ENCODE assay signal across 23 cellular contexts in genomic region chr12:5637698-5638097, GRCh38.
A peak's percentile ranks its signal among the peaks of the same experiment; 100 is the strongest.
DNase-seq lines count a peak whose midpoint lies in the region; ATAC-seq, FAIRE-seq and TF ChIP-seq lines count a peak whose summit lies in the region.
"Had no signal": no experiment of that assay in that cellular context is flagged by ENCODE, and none has a peak within 500 bp of the region (broad histone marks: within the 10 kb centered on the region; RNA-seq: fewer than 3 reads in every experiment).

No MANE protein-coding gene starts in this region.

- intact Hi-C loops in HepG2 (cut with micrococcal nuclease; ENCODE audit: unreplicated experiment), result no loop called here
- intact Hi-C loops in right lobe of liver (cut with DNase I), result no loop called here
- intact Hi-C loops in K562 (cut with micrococcal nuclease), result no loop called here
- intact Hi-C loops in kidney (cut with DNase I), result no loop called here

- H4K20me1 ChIP-seq in HepG2 (ENCODE audit: insufficient read depth, low read length) (no peaks in the 10 kb centered on the region), K562 (replicated peaks; ENCODE audit: control insufficient read depth, insufficient read depth, low read length) (no peaks in the 10 kb centered on the region)
- H4K20me1 ChIP-seq: BLaER1 treated with 17β-estradiol and CSF1 and Interleukin-3, amounts not matched to agents 10 nM and 100 nM had no signal

- H3K36me3 Mint-ChIP-seq in osteocyte (ENCODE audit: unreplicated experiment), result no peaks in the 10 kb centered on the region
- H3K36me3 Mint-ChIP-seq: CD8-positive, alpha-beta T cell had no signal

- H3K27me3 ChIP-seq in HepG2 (ENCODE audit: control insufficient read depth in 1 of 2, insufficient read depth in 2 of 2, low read length in 2 of 2) (peaks cover 0 to 13% of the 10 kb centered on the region in 2 experiments; a peak in 3 of 5 replicates), right lobe of liver (no peaks in the 10 kb centered on the region), K562 (ENCODE audit: control insufficient read depth in 2 of 2, insufficient read depth in 2 of 2, low read length in 2 of 2) (peaks cover 6 to 29% of the 10 kb centered on the region in 2 experiments; a peak in 4 of 5 replicates)
- H3K27me3 ChIP-seq: BLaER1 treated with 17β-estradiol and CSF1 and Interleukin-3, amounts not matched to agents 10 nM and 100 nM had no signal

- POLR2A ChIA-PET in HepG2 (lab: Yijun Ruan, JAX) (no interaction called here), K562 (lab: Yijun Ruan, JAX) (no interaction called here)

- H3K27me3 Mint-ChIP-seq in osteocyte (ENCODE audit: unreplicated experiment), result peaks cover 17% of the 10 kb centered on the region

- H3K4me2 ChIP-seq in HepG2 (ENCODE audit: low read depth, low read length) (no peak overlapping the region), K562 (ENCODE audit: insufficient read depth, low read length) (no peak overlapping the region)
- H3K4me2 ChIP-seq: BLaER1 treated with 17β-estradiol and CSF1 and Interleukin-3, amounts not matched to agents 10 nM and 100 nM had no signal

- H3K36me3 ChIP-seq in HepG2 (replicated peaks in 1 of 2; ENCODE audit: control insufficient read depth in 1 of 2, insufficient read depth in 2 of 2, low read length in 2 of 2), result no peaks in the 10 kb centered on the region
- no peaks in the 10 kb centered on the region for H3K36me3 ChIP-seq in right lobe of liver
- no peaks in the 10 kb centered on the region for H3K36me3 ChIP-seq in K562 (ENCODE audit: control insufficient read depth, insufficient read depth, low read length)
- H3K36me3 ChIP-seq in kidney (ENCODE audit: control insufficient read depth in 1 of 2, insufficient read depth in 2 of 2, low read length in 2 of 2), result no peaks in the 10 kb centered on the region
- H3K36me3 ChIP-seq: BLaER1 treated with 17β-estradiol and CSF1 and Interleukin-3, amounts not matched to agents 10 nM and 100 nM had no signal

- no peak for TF ChIP-seq EP300 in HepG2 (IDR thresholded peaks at IDR 0.05; ENCODE audit: low read depth in 2 of 2, low read length in 2 of 2)
- no peak for TF ChIP-seq EP300 in HepG2 (CRISPR knock-in tag; IDR thresholded peaks at IDR 0.05; ENCODE audit: borderline replicate concordance)
- no peak for TF ChIP-seq EP300 in Ishikawa (IDR thresholded peaks at IDR 0.05; ENCODE audit: borderline replicate concordance)
- no peak for TF ChIP-seq EP300 in K562 (IDR thresholded peaks at IDR 0.05; ENCODE audit: low read length)

- DNase-seq in HepG2 (ENCODE audit: low spot score) (no peak), right lobe of liver (no peak), K562 (ENCODE audit: extremely low read depth in 1 of 4, low spot score in 3 of 4) (no peak), osteocyte (ENCODE audit: extremely low spot score, unreplicated experiment) (peak; percentile 27), kidney (no peak), OCI-M1 (lab: John Stamatoyannopoulos, UW) (no peak), hypothalamus (lab: John Stamatoyannopoulos, UW) (no peak)
- DNase-seq: 8988T; AML-193; Caco-2; Calu3; CD4-positive, alpha-beta T cell; CD8-positive, alpha-beta T cell; GF-D8 had no signal

- H3K4me1 ChIP-seq in HepG2 (ENCODE audit: insufficient read depth, low read length), result no peaks in the 10 kb centered on the region
- no peaks in the 10 kb centered on the region for H3K4me1 ChIP-seq in right lobe of liver
- H3K4me1 ChIP-seq in K562 (replicated peaks in 1 of 2; ENCODE audit: control insufficient read depth in 2 of 2, insufficient read depth in 2 of 2, low read length in 2 of 2), result no peaks in the 10 kb centered on the region
- H3K4me1 ChIP-seq in kidney (ENCODE audit: control insufficient read depth in 1 of 2, insufficient read depth in 1 of 2, low read depth in 1 of 2, low read length in 2 of 2), result no peaks in the 10 kb centered on the region

- H3K9ac ChIP-seq in HepG2 (ENCODE audit: insufficient read depth, low read depth, low read length), result no peak overlapping the region
- no peak overlapping the region for H3K9ac ChIP-seq in K562 (ENCODE audit: insufficient read depth in 1 of 2, low read depth in 2 of 2, low read length in 2 of 2)
- H3K9ac ChIP-seq in kidney (ENCODE audit: low read length in 2 of 2), result no peak overlapping the region
- H3K9ac ChIP-seq: BLaER1 treated with 17β-estradiol and CSF1 and Interleukin-3, amounts not matched to agents 10 nM and 100 nM had no signal

- no peak overlapping the region for H3K27ac Mint-ChIP-seq in osteocyte (ENCODE audit: unreplicated experiment)
- H3K27ac Mint-ChIP-seq: B cell; CD4-positive, alpha-beta T cell; CD8-positive, alpha-beta T cell had no signal

- no peak overlapping the region for H3K4me3 Mint-ChIP-seq in osteocyte (ENCODE audit: unreplicated experiment)
- H3K4me3 Mint-ChIP-seq: B cell; CD4-positive, alpha-beta T cell; CD8-positive, alpha-beta T cell had no signal

- no peak for TF ChIP-seq CTCF in HepG2 (CRISPR knock-in tag; IDR thresholded peaks at IDR 0.05)
- no peak for TF ChIP-seq CTCF in right lobe of liver (IDR thresholded peaks at IDR 0.05)
- no peak for TF ChIP-seq CTCF in K562 (IDR thresholded peaks at IDR 0.05 in 2 of 3, conservative IDR thresholded peaks at IDR 0.05 in 1 of 3; ENCODE audit: insufficient read depth in 2 of 3, low read depth in 1 of 3, low read length in 3 of 3)
- TF ChIP-seq CTCF in osteocyte (IDR thresholded peaks at IDR 0.05), result no peak
- TF ChIP-seq CTCF in kidney (IDR thresholded peaks at IDR 0.05; ENCODE audit: borderline replicate concordance, extremely low read depth, insufficient read depth), result no peak

- CTCF ChIA-PET in HepG2 (lab: Yijun Ruan, JAX; ENCODE audit: low intra/inter-chr PET ratio, low total read pairs) (no interaction called here), K562 (lab: Yijun Ruan, JAX; ENCODE audit: low intra/inter-chr PET ratio) (no interaction called here)

- H3K4me3 ChIP-seq in HepG2 (replicated peaks in 1 of 3; ENCODE audit: insufficient read depth in 1 of 3, low read depth in 2 of 3, low read length in 3 of 3) (no peak overlapping the region), right lobe of liver (no peak overlapping the region), K562 (no peak overlapping the region), kidney (ENCODE audit: low read length in 2 of 2) (no peak overlapping the region)
- H3K4me3 ChIP-seq: BLaER1 treated with 17β-estradiol and CSF1 and Interleukin-3, amounts not matched to agents 10 nM and 100 nM had no signal

- BruUV-seq in HepG2 (replicated peaks; lab: Mats Ljungman, UMichigan) (no TSS peak), K562 (replicated peaks; lab: Mats Ljungman, UMichigan) (no TSS peak)

- H3K9me1 ChIP-seq in K562 (ENCODE audit: control insufficient read depth, insufficient read depth, low read length), result no peaks in the 10 kb centered on the region

- TF ChIP-seq POLR2A in HepG2 (IDR thresholded peaks at IDR 0.05; ENCODE audit: insufficient read depth in 1 of 2, low read depth in 2 of 2, low read length in 2 of 2) (no peak), right lobe of liver (IDR thresholded peaks at IDR 0.05) (no peak), K562 (conservative IDR thresholded peaks at IDR 0.05) (no peak)

- H3K4me1 Mint-ChIP-seq in osteocyte (ENCODE audit: unreplicated experiment), result no peaks in the 10 kb centered on the region
- H3K4me1 Mint-ChIP-seq: B cell had no signal

- H3K27ac ChIP-seq in HepG2 (ENCODE audit: extremely low read length, insufficient read depth, low read length) (no peak overlapping the region), right lobe of liver (no peak overlapping the region), K562 (ENCODE audit: extremely low read depth, low read depth, low read length) (no peak overlapping the region), kidney (ENCODE audit: low read depth in 2 of 2, low read length in 2 of 2) (no peak overlapping the region)
- H3K27ac ChIP-seq: BLaER1 treated with 17β-estradiol and CSF1 and Interleukin-3, amounts not matched to agents 10 nM and 100 nM; C4-2B had no signal

- in situ Hi-C loops in HepG2 (cut with HindIII; ENCODE audit: extremely low pct_ligation_motif_present, low pct_unique_long_range_greater_than_20kb) (no loop called here), K562 (cut with MboI) (no loop called here)

- H3K79me2 ChIP-seq in HepG2 (ENCODE audit: insufficient read depth, low read length), result no peaks in the 10 kb centered on the region
- H3K79me2 ChIP-seq in K562 (ENCODE audit: control insufficient read depth, insufficient read depth, low read length), result no peaks in the 10 kb centered on the region

- FAIRE-seq in HepG2 (lab: Jason Lieb, UNC) (no peak), K562 (lab: Jason Lieb, UNC) (no peak), kidney (lab: Jason Lieb, UNC) (no peak)
- FAIRE-seq: A204.1, D721Med, G401.6, GM12892, GM18507 had no signal

- TF ChIP-seq RAD21 in HepG2 (CRISPR knock-in tag; IDR thresholded peaks at IDR 0.05) (no peak), Ishikawa (IDR thresholded peaks at IDR 0.05; ENCODE audit: low read depth) (no peak), K562 (CRISPR knock-in tag; conservative IDR thresholded peaks at IDR 0.05 in 1 of 2, IDR thresholded peaks at IDR 0.05 in 1 of 2) (no peak)

- H3K9me3 ChIP-seq in HepG2 (ENCODE audit: low read length) (no peaks in the 10 kb centered on the region), right lobe of liver (no peaks in the 10 kb centered on the region), K562 (replicated peaks; ENCODE audit: control insufficient read depth, insufficient read depth, low read depth, low read length) (no peaks in the 10 kb centered on the region), kidney (ENCODE audit: control insufficient read depth in 1 of 2, low read length in 2 of 2) (no peaks in the 10 kb centered on the region)
- H3K9me3 ChIP-seq: BLaER1 treated with 17β-estradiol and CSF1 and Interleukin-3, amounts not matched to agents 10 nM and 100 nM; Caco-2 had no signal

- ATAC-seq in HepG2, result no peak
- no peak for ATAC-seq in right lobe of liver
- ATAC-seq in K562, result no peak
- ATAC-seq: CD8-positive, alpha-beta T cell had no signal

- H2AFZ ChIP-seq in HepG2 (ENCODE audit: low read length) (no peak overlapping the region), K562 (ENCODE audit: low read depth, low read length) (no peak overlapping the region)

- no peaks in the 10 kb centered on the region for H3K9me3 Mint-ChIP-seq in osteocyte (ENCODE audit: unreplicated experiment)
- H3K9me3 Mint-ChIP-seq: CD4-positive, alpha-beta T cell; CD8-positive, alpha-beta T cell had no signal

- 3% methylated on average over 4 of the region's 4 CpGs for WGBS in HepG2 (ENCODE audit: low lambda C conversion rate)
- WGBS in right lobe of liver (ENCODE audit: insufficient coverage, low coverage, low lambda C conversion rate, missing lambda C conversion rate), result 36% methylated on average over 4 of the region's 4 CpGs
- WGBS in K562 (ENCODE audit: insufficient coverage, low coverage, missing lambda C conversion rate), result 0% methylated on average over 4 of the region's 4 CpGs

TF ChIP-seq in HepG2, 621 proteins besides CTCF, POLR2A, EP300 and RAD21 (continues in another document):
- TF ChIP-seq ZNF431 (CRISPR knock-in tag; IDR thresholded peaks at IDR 0.05; ENCODE audit: borderline replicate concordance, low read depth), result no peak
- no peak for TF ChIP-seq HNRNPUL1 (IDR thresholded peaks at IDR 0.05; ENCODE audit: low read depth, low read length)

TF ChIP-seq in Ishikawa, 13 proteins besides CTCF, POLR2A, EP300 and RAD21 (continues in another document):
- TF ChIP-seq ZBTB7A (IDR thresholded peaks at IDR 0.05; ENCODE audit: low read depth), result no peak

Comparison
In these comparisons a context has a peak if more than half of its experiments do, and no peak if none do; other contexts are left out.
1. Of the 241 proteins assayed by ChIP-seq in both HepG2 and K562: peak only in HepG2: CEBPB and RAD51; only in K562: TFE3; in both: none; in neither: 237; mixed calls (peak in some experiments, not most) for 1.